ENCODE assay signal across 16 cellular contexts in the genomic region with DNA sequence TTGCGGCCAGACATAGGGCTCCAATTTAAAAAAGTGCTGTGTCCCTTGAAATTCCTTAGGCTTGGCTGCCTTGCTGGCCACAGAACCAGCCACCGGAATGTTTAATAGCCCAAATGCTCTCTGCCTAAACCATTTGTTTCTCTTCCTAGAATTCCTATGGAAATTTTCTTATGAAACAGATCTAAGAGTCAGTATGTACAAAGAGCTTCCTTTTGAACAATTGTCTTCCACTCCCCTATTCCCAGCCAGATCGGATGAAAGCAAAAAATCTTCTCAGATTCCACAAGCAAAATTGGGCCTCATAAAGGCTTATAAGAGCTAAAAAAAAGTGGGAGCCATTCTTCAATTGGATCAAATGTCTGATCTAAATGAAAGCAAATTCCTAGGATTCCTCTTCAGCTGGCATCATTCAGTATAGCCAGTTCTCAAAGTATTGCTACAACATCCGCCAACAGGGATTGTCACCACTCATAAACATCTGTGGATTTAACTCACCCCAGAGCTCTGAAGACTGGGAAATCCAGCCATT.
DNase-seq lines count a peak whose midpoint lies in the region; TF ChIP-seq lines count a peak whose summit lies in the region.
"Had no signal": no experiment of that assay in that cellular context is flagged by ENCODE, and none has a peak within 500 bp of the region (broad histone marks: within the 10 kb centered on the region; RNA-seq: fewer than 3 reads in every experiment).

No MANE protein-coding gene starts in this region.

- WGBS in suprapubic skin: 56% methylated on average over 4 of the region's 4 CpGs

- H3K27me3 Mint-ChIP-seq in MCF 10A (ENCODE audit: insufficient read depth, unreplicated experiment): no peaks in the 10 kb centered on the region

- H3K36me3 Mint-ChIP-seq in MCF 10A (ENCODE audit: insufficient read depth, unreplicated experiment): no peaks in the 10 kb centered on the region
- H3K36me3 Mint-ChIP-seq: IgD-negative memory B cell had no signal

- peak overlapping the region; percentile 11 for H3K27ac ChIP-seq in suprapubic skin
- H3K27ac ChIP-seq: 22Rv1, foreskin keratinocyte had no signal

- H3K4me3 Mint-ChIP-seq in MCF 10A (ENCODE audit: unreplicated experiment): no peak overlapping the region
- H3K4me3 Mint-ChIP-seq: IgD-negative memory B cell had no signal

- H3K27me3 ChIP-seq in suprapubic skin: no peaks in the 10 kb centered on the region
- H3K27me3 ChIP-seq: foreskin keratinocyte had no signal

- intact Hi-C loops in MCF 10A (cut with micrococcal nuclease): no loop called here

- no peaks in the 10 kb centered on the region for H3K36me3 ChIP-seq in suprapubic skin

- POLR2A ChIA-PET in MCF 10A (lab: Yijun Ruan, JAX): no interaction called here

- H3K9me3 Mint-ChIP-seq in MCF 10A (ENCODE audit: unreplicated experiment): no peaks in the 10 kb centered on the region

- BruUV-seq in MCF 10A (replicated peaks; lab: Mats Ljungman, UMichigan): no TSS peak

- H3K4me3 ChIP-seq in suprapubic skin: no peak overlapping the region
- H3K4me3 ChIP-seq: lung had no signal

- peak; percentile 41 for DNase-seq in DMS53 (lab: John Stamatoyannopoulos, UW)
- no peak for DNase-seq in DMS53 treated with DMSO at 0.1 percent for 48 hours (lab: John Stamatoyannopoulos, UW; ENCODE audit: unreplicated experiment)
- DNase-seq in MCF 10A (ENCODE audit: unreplicated experiment): peak; percentile 42
- DNase-seq in kidney glomerular epithelial cell (lab: John Stamatoyannopoulos, UW): peak; percentile 6
- DNase-seq in suprapubic skin (ENCODE audit: low spot score in 2 of 2): no peak
- DNase-seq in NK-92 (lab: John Stamatoyannopoulos, UW; ENCODE audit: unreplicated experiment): no peak
- no peak for DNase-seq in NCI-H1105 (lab: John Stamatoyannopoulos, UW)
- no peak for DNase-seq in NCI-H1694 (lab: John Stamatoyannopoulos, UW)
- DNase-seq: activated CD4-positive, alpha-beta T cell treated with anti-CD3 and anti-CD28 coated beads, Interleukin-2, amount 50 U/mL, for 48 hours; activated effector memory CD4-positive, alpha-beta T cell treated with Interleukin-2 at 50 U/mL for 16 hours; caudate nucleus; foreskin keratinocyte; NCI-H2081 had no signal

- TF ChIP-seq EP300 in suprapubic skin (IDR thresholded peaks at IDR 0.05): no peak

- H3K4me1 Mint-ChIP-seq in MCF 10A (ENCODE audit: insufficient read depth, unreplicated experiment): peaks cover 13% of the 10 kb centered on the region
- H3K4me1 Mint-ChIP-seq: IgD-negative memory B cell had no signal

- TF ChIP-seq CTCF in MCF 10A (IDR thresholded peaks at IDR 0.05; ENCODE audit: unreplicated experiment) (no peak), suprapubic skin (IDR thresholded peaks at IDR 0.05) (no peak)

- H3K9me3 ChIP-seq in suprapubic skin: no peaks in the 10 kb centered on the region

- no peak for TF ChIP-seq POLR2A in suprapubic skin (IDR thresholded peaks at IDR 0.05)

- H3K4me1 ChIP-seq in suprapubic skin: peaks cover 12% of the 10 kb centered on the region
- H3K4me1 ChIP-seq: foreskin keratinocyte had no signal

- H3K27ac Mint-ChIP-seq in MCF 10A (ENCODE audit: low read depth, unreplicated experiment): no peak overlapping the region
- H3K27ac Mint-ChIP-seq: IgD-negative memory B cell had no signal

- CTCF ChIA-PET in MCF 10A (lab: Yijun Ruan, JAX): interaction anchor here (0.6 to 1.3 kb wide), 6 partner anchors 10 to 732 kb away, joined by 3 read pairs; no protein-coding TSS in a partner anchor

Comparison
In these comparisons a context has a peak if more than half of its experiments do, and no peak if none do; other contexts are left out.
1. DNase-seq: peak in DMS53 (single experiment), MCF 10A (single experiment) and kidney glomerular epithelial cell (single experiment); none in DMS53 treated with DMSO at 0.1 percent for 48 hours (single experiment), suprapubic skin (0 of 2), NK-92 (single experiment), NCI-H1105 (single experiment) and NCI-H1694 (single experiment).